ENCODE assay signal across 8 cellular contexts in genomic region chr10:88991161-88991899, GRCh38. TPM values are rescaled to one million over a fixed set of nuclear protein-coding genes. Genes with fewer than 3 reads are reported as not detected.
DNase-seq lines count a peak whose midpoint lies in the region; ATAC-seq, FAIRE-seq and TF ChIP-seq lines count a peak whose summit lies in the region.

No MANE protein-coding gene starts in this region.

- H3K27ac ChIP-seq in Karpas-422 (ENCODE audit: low read length), result peak overlapping the region; percentile 99

- peak overlapping the region; percentile 14; the same call in 1 of the 2 replicates for H2AFZ ChIP-seq in Karpas-422 (ENCODE audit: low read length)

- H3K4me2 ChIP-seq in Karpas-422 (ENCODE audit: low read depth, low read length, poor library complexity, severe bottlenecking), result peak overlapping the region; percentile 85

- H3K9me3 Mint-ChIP-seq in WTC11, result no peaks in the 10 kb centered on the region

- peaks cover 36% of the 10 kb centered on the region for H3K27me3 Mint-ChIP-seq in WTC11 (ENCODE audit: low read depth)

- ATAC-seq in GM21526 (IDR thresholded peaks at IDR 0.05; ENCODE audit: low FRiP score, unreplicated experiment) (peak; percentile 36), WTC11 (peak; percentile 8; the same call in 1 of the 2 replicates), HG03139 (IDR thresholded peaks at IDR 0.05; ENCODE audit: unreplicated experiment) (no peak)

- peak overlapping the region; percentile 88 for H3K4me3 Mint-ChIP-seq in WTC11

- no peak overlapping the region for H3K27ac Mint-ChIP-seq in WTC11

- H4K20me1 ChIP-seq in Karpas-422 (ENCODE audit: insufficient read depth, low read depth, low read length), result no peaks in the 10 kb centered on the region

- peaks cover 59% of the 10 kb centered on the region for H3K4me1 ChIP-seq in Karpas-422 (ENCODE audit: low read length)

- in situ Hi-C loops in Caki2 (cut with HindIII; ENCODE audit: low pct_unique_long_range_greater_than_20kb, low sequenced_read_pairs), result no loop called here

- no peaks in the 10 kb centered on the region for H3K27me3 ChIP-seq in Karpas-422 (ENCODE audit: low read length)
- no peaks in the 10 kb centered on the region for H3K27me3 ChIP-seq in bronchial epithelial cell (ENCODE audit: control insufficient read depth, insufficient read depth, low read length)

- H3K36me3 ChIP-seq in Karpas-422 (ENCODE audit: insufficient read depth, low read length) (no peaks in the 10 kb centered on the region), bronchial epithelial cell (ENCODE audit: control insufficient read depth, insufficient read depth, low read length) (no peaks in the 10 kb centered on the region)

- CTCF ChIA-PET in WTC11 (lab: Charles Lee), result interaction anchor here (1.0 to 4.9 kb wide), 10 partner anchors 18 to 263 kb away, joined by 3 to 58 read pairs (median 6); partner anchors contain the start of genes CH25H and STAMBPL1

- peaks cover 29% of the 10 kb centered on the region for H3K4me1 Mint-ChIP-seq in WTC11

- H3K9me2 ChIP-seq in Karpas-422 (replicated peaks; ENCODE audit: insufficient read depth, low read length), result no peaks in the 10 kb centered on the region

- H3K9ac ChIP-seq in Karpas-422 (ENCODE audit: low read length), result peak overlapping the region; percentile 98

- DNase-seq in Caki2 (ENCODE audit: low read depth) (peak; percentile 70), Karpas-422 (peak; percentile 73), WTC11 (ENCODE audit: low spot score) (peak; percentile 31), bronchial epithelial cell (ENCODE audit: low read depth) (peak; percentile 83)
- DNase-seq in stimulated activated CD4-positive, alpha-beta T cell treated with anti-CD3 and anti-CD28 coated beads, Interleukin-12 subunit alpha, Interleukin-12 subunit beta, amount 100 ng/mL, for 4 hours, result peak; percentile 68

- no peak for TF ChIP-seq CTCF in WTC11 (IDR thresholded peaks at IDR 0.05)
- TF ChIP-seq CTCF in bronchial epithelial cell (IDR thresholded peaks at IDR 0.05; ENCODE audit: insufficient read depth, low read length, severe bottlenecking), result peak; percentile 17

- FAIRE-seq in bronchial epithelial cell (lab: Jason Lieb, UNC), result no peak
- peak; percentile 38 for FAIRE-seq in islet of Langerhans (lab: Jason Lieb, UNC)

- H3K36me3 Mint-ChIP-seq in WTC11, result no peaks in the 10 kb centered on the region

- POLR2A ChIA-PET in WTC11 (lab: Charles Lee), result interaction anchor here (1.4 kb wide), 1 partner anchor 58 kb away, joined by 3 read pairs; no protein-coding TSS in a partner anchor

- H3K79me2 ChIP-seq in Karpas-422 (ENCODE audit: low read length), result peaks cover 50% of the 10 kb centered on the region

- H3K9me3 ChIP-seq in Karpas-422 (ENCODE audit: low read length), result no peaks in the 10 kb centered on the region

- H3K4me3 ChIP-seq in Karpas-422 (ENCODE audit: low read length) (peak overlapping the region; percentile 92), bronchial epithelial cell (ENCODE audit: low read depth, low read length) (peak overlapping the region; percentile 90)

TF ChIP-seq in WTC11, 78 proteins besides CTCF, POLR2A, EP300 and RAD21:
- TF ChIP-seq GTF2I (CRISPR knock-in tag; conservative IDR thresholded peaks at IDR 0.05) (no peak), CREM (CRISPR knock-in tag; IDR thresholded peaks at IDR 0.05) (0 out of 2 replicates have a peak, but pooled peaks have one; percentile 11), MLX (CRISPR knock-in tag; IDR thresholded peaks at IDR 0.05) (no peak)

RNA-seq across cellular contexts. Expression of gene FAS, which starts 0.7 kb away (rescaled TPM):
- total RNA-seq in Caki2 (2014; rRNA removed; shearing (Covaris generic); ENCODE audit: low replicate concordance), result 47.8 and 63.4 TPM in 2 replicates
- total RNA-seq in Karpas-422 (2014; rRNA removed; shearing (Covaris generic); ENCODE audit: low replicate concordance), result 68.5 and 91.9 TPM in 2 replicates
- 2.1 to 4.1 TPM (median 3.3 TPM) in 3 replicates for total RNA-seq in WTC11 (2021)
- 19.6 and 36.1 TPM in 2 replicates for total RNA-seq in bronchial epithelial cell

RNA-seq across cellular contexts. Expression of gene ACTA2, which starts 38.8 kb away (rescaled TPM):
- 41.7 and 49.7 TPM in 2 replicates for total RNA-seq in Caki2 (2014; rRNA removed; shearing (Covaris generic); ENCODE audit: low replicate concordance)
- 0.61 and 1.3 TPM in 2 replicates for total RNA-seq in Karpas-422 (2014; rRNA removed; shearing (Covaris generic); ENCODE audit: low replicate concordance)
- total RNA-seq in WTC11 (2021), result 4.4 to 7.3 TPM (median 5.3 TPM) in 3 replicates
- 2.2 and 9.0 TPM in 2 replicates for total RNA-seq in bronchial epithelial cell

Comparison
In these comparisons a context has a peak if more than half of its experiments do, and no peak if none do; other contexts are left out.
1. DNase-seq: peak in every context shown above with its lines; median percentile 83 in bronchial epithelial cell; 73 in Karpas-422; 70 in Caki2; 68 in stimulated activated CD4-positive, alpha-beta T cell treated with anti-CD3 and anti-CD28 coated beads, Interleukin-12 subunit alpha, Interleukin-12 subunit beta, amount 100 ng/mL, for 4 hours; 31 in WTC11.